ENCODE assay signal across 8 cellular contexts in genomic region chr1:15616704-15617172, GRCh38. TPM values are rescaled to one million over a fixed set of nuclear protein-coding genes. Genes with fewer than 3 reads are reported as not detected.
A peak's percentile ranks its signal among the peaks of the same experiment; 100 is the strongest.
DNase-seq lines count a peak whose midpoint lies in the region; ATAC-seq, FAIRE-seq and TF ChIP-seq lines count a peak whose summit lies in the region.

No MANE protein-coding gene starts in this region.

- peak overlapping the region; percentile 98 for H2AFZ ChIP-seq in IMR-90 (replicated peaks; ENCODE audit: low read length, poor library complexity)

- H2BK15ac ChIP-seq in IMR-90 (ENCODE audit: low read depth, low read length): peak overlapping the region; percentile 75; the same call in 2 of the 3 replicates

- H4K91ac ChIP-seq in IMR-90 (ENCODE audit: insufficient read depth, low read depth, low read length): peak overlapping the region; percentile 64

- H3K9me1 ChIP-seq in IMR-90 (ENCODE audit: insufficient read depth, low read length): peaks cover 8% of the 10 kb centered on the region; the same call in 1 of the 2 replicates

- CTCF ChIA-PET in A549 (lab: Yijun Ruan, JAX): interaction anchor here (0.6 kb wide), 1 partner anchor 30 kb away, joined by 6 read pairs; no protein-coding TSS in a partner anchor
- CTCF ChIA-PET in IMR-90 (lab: Yijun Ruan, JAX): interaction anchor here (1.2 kb wide), 1 partner anchor 23 kb away, joined by 3 read pairs; no protein-coding TSS in a partner anchor

- H3K4ac ChIP-seq in IMR-90 (ENCODE audit: low read depth, low read length): peak overlapping the region; percentile 75

- peak overlapping the region; percentile 88 for H3K23ac ChIP-seq in IMR-90 (ENCODE audit: low read depth, low read length)

- H3K9me3 ChIP-seq in A549: no peaks in the 10 kb centered on the region
- H3K9me3 ChIP-seq in IMR-90 (ENCODE audit: control insufficient read depth, insufficient read depth, low read length): no peaks in the 10 kb centered on the region
- no peaks in the 10 kb centered on the region for H3K9me3 ChIP-seq in subcutaneous abdominal adipose tissue (ENCODE audit: control insufficient read depth in 5 of 5, low read length in 5 of 5)

- FAIRE-seq in A549 (lab: Jason Lieb, UNC): no peak

- H4K8ac ChIP-seq in IMR-90 (ENCODE audit: low read depth in 2 of 2, low read length in 2 of 2): peak overlapping the region; percentile 91 to 92

- H3K56ac ChIP-seq in IMR-90 (ENCODE audit: extremely low read depth, insufficient read depth, low read length): peak overlapping the region; percentile 75

- H2AK5ac ChIP-seq in IMR-90 (ENCODE audit: low read depth, low read length): 0 out of 2 replicates have a peak overlapping the region, but pooled peaks have one; percentile 27

- no TSS peak for BruUV-seq in IMR-90 (replicated peaks; lab: Mats Ljungman, UMichigan)

- in situ Hi-C loops in IMR-90 (cut with MboI; ENCODE audit: low sequenced_read_pairs): no loop called here
- in situ Hi-C loops in astrocyte of the spinal cord (cut with HindIII; ENCODE audit: low sequenced_read_pairs): no loop called here

- no peak for TF ChIP-seq CTCF in A549 (IDR thresholded peaks at IDR 0.05)
- TF ChIP-seq CTCF in IMR-90 (conservative IDR thresholded peaks at IDR 0.05; ENCODE audit: low read depth, low read length): no peak
- no peak for TF ChIP-seq CTCF in astrocyte of the spinal cord (IDR thresholded peaks at IDR 0.05; ENCODE audit: low read depth, low read length)

- peak overlapping the region; percentile 72 for H2BK120ac ChIP-seq in IMR-90 (ENCODE audit: low read depth, low read length)

- H3K9ac ChIP-seq in IMR-90 (ENCODE audit: low read depth, low read length) (peak overlapping the region; percentile 72), subcutaneous abdominal adipose tissue (ENCODE audit: low read length in 5 of 5) (peak overlapping the region; percentile 69 to 80 (median 75))

- ATAC-seq in A549 (peak; percentile 37 to 46; a peak in 4 of 6 replicates), GM18909 (IDR thresholded peaks at IDR 0.05; ENCODE audit: poor library complexity, unreplicated experiment) (peak; percentile 10), IMR-90 (ENCODE audit: low read depth) (peak; percentile 16)

- 4% methylated on average over 12 of the region's 12 CpGs for WGBS in A549 (ENCODE audit: missing lambda C conversion rate)
- 0% methylated on average over 4 of the region's 12 CpGs; no CpG with 5 or more reads in 1 of the 2 experiments for WGBS in IMR-90 (ENCODE audit: extremely low coverage in 2 of 2, insufficient read length in 1 of 2), 2 experiments

- peak overlapping the region; percentile 39 for H3K18ac ChIP-seq in IMR-90 (ENCODE audit: low read depth, low read length)

- peak overlapping the region; percentile 8 for H2BK20ac ChIP-seq in IMR-90 (ENCODE audit: low read depth, low read length)

- DNase-seq in A549 (ENCODE audit: low read depth in 1 of 2, low spot score in 1 of 2): no peak
- peak; percentile 45 for DNase-seq in IMR-90
- no peak for DNase-seq in astrocyte of the spinal cord (ENCODE audit: low read depth, low spot score)
- DNase-seq in NCI-H1417 (lab: John Stamatoyannopoulos, UW): no peak
- DNase-seq in SHP77 (lab: John Stamatoyannopoulos, UW): no peak

- H3K4me1 ChIP-seq in A549 (peaks cover 36% of the 10 kb centered on the region), IMR-90 (ENCODE audit: control insufficient read depth, insufficient read depth, low read length) (peaks cover 6% of the 10 kb centered on the region), subcutaneous abdominal adipose tissue (ENCODE audit: control insufficient read depth in 5 of 5, insufficient read depth in 5 of 5, low read length in 5 of 5) (peaks cover 2 to 59% (median 53%) of the 10 kb centered on the region in 5 donors)

- H3K36me3 ChIP-seq in IMR-90 (ENCODE audit: control insufficient read depth, insufficient read depth, low read length) (no peaks in the 10 kb centered on the region), subcutaneous abdominal adipose tissue (ENCODE audit: control insufficient read depth in 5 of 5, insufficient read depth in 5 of 5, low read length in 5 of 5) (no peaks in the 10 kb centered on the region)

- peaks cover 11% of the 10 kb centered on the region for H4K20me1 ChIP-seq in IMR-90 (ENCODE audit: insufficient read depth, low read length)

- H3K27ac ChIP-seq in A549 (peak overlapping the region; percentile 71 to 83), IMR-90 (ENCODE audit: insufficient read depth, low read length) (peak overlapping the region; percentile 79), layer of hippocampus (ENCODE audit: low read depth, low read length) (peak overlapping the region; percentile 83), subcutaneous abdominal adipose tissue (ENCODE audit: low read depth, low read length) (peak overlapping the region; percentile 99)

- H3K4me2 ChIP-seq in A549: peak overlapping the region; percentile 84
- peak overlapping the region; percentile 66 for H3K4me2 ChIP-seq in IMR-90 (ENCODE audit: low read depth, low read length)

- TF ChIP-seq EP300 in A549 (IDR thresholded peaks at IDR 0.05): no peak

- peaks cover 6 to 25% of the 10 kb centered on the region in 2 experiments; a peak in 2 of 4 replicates for H3K79me1 ChIP-seq in IMR-90 (ENCODE audit: low read depth in 1 of 2, low read length in 2 of 2)

- H3K27me3 ChIP-seq in IMR-90 (ENCODE audit: control insufficient read depth, insufficient read depth, low read length) (no peaks in the 10 kb centered on the region), layer of hippocampus (ENCODE audit: control insufficient read depth, insufficient read depth, low read length) (no peaks in the 10 kb centered on the region), subcutaneous abdominal adipose tissue (ENCODE audit: control insufficient read depth in 5 of 5, insufficient read depth in 4 of 5, low read length in 5 of 5) (peaks cover 0 to 3% (median 0%) of the 10 kb centered on the region in 5 donors)

- peak overlapping the region; percentile 45 for H3K4me3 ChIP-seq in A549
- H3K4me3 ChIP-seq in IMR-90 (ENCODE audit: insufficient read depth, low read depth, low read length): peak overlapping the region; percentile 54
- peak overlapping the region; percentile 54 for H3K4me3 ChIP-seq in astrocyte of the spinal cord (ENCODE audit: low read depth, low read length)
- peak overlapping the region; percentile 54 to 74 (median 70) for H3K4me3 ChIP-seq in subcutaneous abdominal adipose tissue (ENCODE audit: low read depth in 1 of 5, low read length in 5 of 5)

- peak overlapping the region; percentile 79 for H4K5ac ChIP-seq in IMR-90 (ENCODE audit: low read depth, low read length)

- TF ChIP-seq RAD21 in A549 (conservative IDR thresholded peaks at IDR 0.05 in 1 of 2, IDR thresholded peaks at IDR 0.05 in 1 of 2) (no peak), IMR-90 (IDR thresholded peaks at IDR 0.05; ENCODE audit: low read length) (no peak)

- dilution Hi-C loops in IMR-90 (cut with HindIII; ENCODE audit: low sequenced_read_pairs, unreplicated experiment): no loop called here

- H3K14ac ChIP-seq in IMR-90 (replicated peaks; ENCODE audit: low read depth, low read length): peak overlapping the region; percentile 57

- intact Hi-C loops in IMR-90 (cut with micrococcal nuclease): loop anchor here (5.0 kb wide), 2 partner anchors 66 to 86 kb away; partner anchors contain the start of gene PLEKHM2

- TF ChIP-seq POLR2A in A549 (IDR thresholded peaks at IDR 0.05; ENCODE audit: low read length) (no peak), IMR-90 (IDR thresholded peaks at IDR 0.05; ENCODE audit: low read depth, low read length) (no peak)

- POLR2A ChIA-PET in A549 (lab: Yijun Ruan, JAX) (interaction anchor here (0.6 to 5.5 kb wide), 2 partner anchors 11 to 13 kb away, joined by 3 to 24 read pairs; no protein-coding TSS in a partner anchor), IMR-90 (lab: Charles Lee; ENCODE audit: unreplicated experiment) (no interaction called here)

- peak overlapping the region; percentile 77 for H2BK5ac ChIP-seq in IMR-90 (ENCODE audit: low read depth, low read length, poor library complexity, severe bottlenecking)

- H2AK9ac ChIP-seq in IMR-90 (replicated peaks; ENCODE audit: low read depth, low read length, poor library complexity): no peak overlapping the region

TF ChIP-seq in A549, 52 proteins besides CTCF, POLR2A, EP300 and RAD21 (continues in another document):
- TF ChIP-seq HEYL (CRISPR knock-in tag; IDR thresholded peaks at IDR 0.05): no peak

TF ChIP-seq in IMR-90, 13 proteins besides CTCF, POLR2A, EP300 and RAD21 (continues in another document):
- TF ChIP-seq MAZ (IDR thresholded peaks at IDR 0.05; ENCODE audit: borderline replicate concordance, low read depth, low read length): no peak
- no peak for TF ChIP-seq ELK1 (IDR thresholded peaks at IDR 0.05; ENCODE audit: borderline replicate concordance, low read depth, low read length)
- no peak for TF ChIP-seq RFX5 (IDR thresholded peaks at IDR 0.05; ENCODE audit: low read depth, low read length)

RNA-seq across cellular contexts. Expression of gene DDI2, which starts 0.5 kb away (rescaled TPM):
- 8.6 and 11.1 TPM in 2 replicates for polyA plus RNA-seq in A549 (2011; rRNA removed)
- polyA plus RNA-seq in A549 (2012; cell fraction: cytosol; rRNA removed): 2.7 and 3.3 TPM in 2 replicates
- polyA plus RNA-seq in A549 (2012; cell fraction: nucleus; rRNA removed): 3.1 and 3.9 TPM in 2 replicates
- polyA plus RNA-seq in A549 (2017; fragmentation: RNase III; extraction: RNeasy Plus Mini Kit Qiagen cat#74134 plus additional on column Dnase treatment): 5.5 to 7.0 TPM (median 6.3 TPM) in 3 replicates
- 17.7 and 20.1 TPM in 2 replicates for polyA minus RNA-seq in A549 (2011; rRNA and poly(A)+ RNA removed)
- 8.6 and 13.4 TPM in 2 replicates for total RNA-seq in IMR-90 (2012; rRNA removed)
- polyA plus RNA-seq in IMR-90 (2012; rRNA removed): 3.8 and 6.0 TPM in 2 replicates
- 3.1 and 5.7 TPM in 2 replicates for polyA plus RNA-seq in IMR-90 (2012; cell fraction: cytosol; rRNA removed)
- polyA plus RNA-seq in IMR-90 (2012; cell fraction: nucleus; rRNA removed; ENCODE audit: low replicate concordance): 4.3 and 7.0 TPM in 2 replicates

RNA-seq across cellular contexts. Expression of gene AGMAT, which starts 31.9 kb away (rescaled TPM):
- polyA plus RNA-seq in A549 (2011; rRNA removed) (10.3 and 10.7 TPM in 2 replicates), A549 (2017; fragmentation: RNase III; extraction: RNeasy Plus Mini Kit Qiagen cat#74134 plus additional on column Dnase treatment) (11.9 to 13.1 TPM (median 12.9 TPM) in 3 replicates), IMR-90 (2012; rRNA removed) (0.20 and 0.26 TPM in 2 replicates)
- 7.4 and 10.1 TPM in 2 replicates for polyA plus RNA-seq in A549 (2012; cell fraction: cytosol; rRNA removed)
- 4.5 and 6.1 TPM in 2 replicates for polyA plus RNA-seq in A549 (2012; cell fraction: nucleus; rRNA removed)
- polyA minus RNA-seq in A549 (2011; rRNA and poly(A)+ RNA removed): 11.0 and 11.9 TPM in 2 replicates
- 0.18 and 0.28 TPM in 2 replicates for total RNA-seq in IMR-90 (2012; rRNA removed)
- polyA plus RNA-seq in IMR-90 (2012; cell fraction: cytosol; rRNA removed): 0.18 and 0.20 TPM in 2 replicates
- 0.09 TPM in 2 replicates for polyA plus RNA-seq in IMR-90 (2012; cell fraction: nucleus; rRNA removed; ENCODE audit: low replicate concordance)

Comparison
In these comparisons a context has a peak if more than half of its experiments do, and no peak if none do; other contexts are left out.
1. RNA of gene AGMAT, which starts 31.9 kb away (polyA plus RNA-seq): 4.5 to 13.1 TPM in A549; 0.09 to 0.26 TPM in IMR-90; every median in the first group is over 4 times any median in the second.
2. Peak in every context shown above with its lines, with median percentiles within 50 percentile points of each other: ATAC-seq, H3K27ac ChIP-seq and H3K4me3 ChIP-seq.